In genomic region chr2:33276868-33277503, GRCh38 we compare ENCODE assay signal across 14 cellular contexts.
A peak's percentile ranks its signal among the peaks of the same experiment; 100 is the strongest.
DNase-seq lines count a peak whose midpoint lies in the region; ATAC-seq and TF ChIP-seq lines count a peak whose summit lies in the region.
"Had no signal": no experiment of that assay in that cellular context is flagged by ENCODE, and none has a peak within 500 bp of the region (broad histone marks: within the 10 kb centered on the region; RNA-seq: fewer than 3 reads in every experiment).

No MANE protein-coding gene starts in this region.

- no peak for ATAC-seq in PC-3
- ATAC-seq in Right ventricle myocardium superior (ENCODE audit: poor library complexity), result peak; percentile 26
- no peak for ATAC-seq in activated CD4-positive, alpha-beta T cell treated with anti-CD3 and anti-CD28 coated beads for 36 hours
- ATAC-seq: left lung had no signal

- H3K4me3 Mint-ChIP-seq in progenitor cell of endocrine pancreas (ENCODE audit: low read depth), result peak overlapping the region; percentile 4
- no peak overlapping the region for H3K4me3 Mint-ChIP-seq in activated CD4-positive, alpha-beta T cell treated with anti-CD3 and anti-CD28 coated beads for 36 hours
- no peak overlapping the region for H3K4me3 Mint-ChIP-seq in activated T-cell treated with anti-CD3 and anti-CD28 coated beads, Interleukin-2, amount 50 U/mL, for 24 hours
- H3K4me3 Mint-ChIP-seq: neural progenitor cell had no signal

- peak overlapping the region; percentile 82 for H3K27ac Mint-ChIP-seq in progenitor cell of endocrine pancreas
- no peak overlapping the region for H3K27ac Mint-ChIP-seq in activated CD4-positive, alpha-beta T cell treated with anti-CD3 and anti-CD28 coated beads for 36 hours
- H3K27ac Mint-ChIP-seq in activated T-cell treated with anti-CD3 and anti-CD28 coated beads, Interleukin-2, amount 50 U/mL, for 24 hours, result no peak overlapping the region
- H3K27ac Mint-ChIP-seq: neural progenitor cell had no signal

- intact Hi-C loops in PC-3 (cut with micrococcal nuclease) (loop anchor here (10.0 kb wide), 2 partner anchors 318 to 332 kb away; partner anchors contain the start of genes FAM98A and LTBP1), Right ventricle myocardium superior (cut with DNase I) (no loop called here)
- intact Hi-C loops in activated CD4-positive, alpha-beta T cell treated with anti-CD3 and anti-CD28 coated beads for 36 hours (cut with DNase I, micrococcal nuclease), result loop anchor here in 1 of 2 experiments (10.0 kb wide), 1 partner anchor 502 kb away; no protein-coding TSS in a partner anchor

- no peaks in the 10 kb centered on the region for H3K9me3 Mint-ChIP-seq in progenitor cell of endocrine pancreas (ENCODE audit: low read depth)
- no peaks in the 10 kb centered on the region for H3K9me3 Mint-ChIP-seq in activated CD4-positive, alpha-beta T cell treated with anti-CD3 and anti-CD28 coated beads for 36 hours (ENCODE audit: low read depth)
- no peaks in the 10 kb centered on the region for H3K9me3 Mint-ChIP-seq in activated T-cell treated with anti-CD3 and anti-CD28 coated beads, Interleukin-2, amount 50 U/mL, for 24 hours
- H3K9me3 Mint-ChIP-seq: neural progenitor cell had no signal

- H3K4me3 ChIP-seq in PC-3 (ENCODE audit: low read length), result no peak overlapping the region
- H3K4me3 ChIP-seq: left lung, neural progenitor cell had no signal

- peak overlapping the region; percentile 93 for H3K9ac ChIP-seq in PC-3 (ENCODE audit: low read length)
- H3K9ac ChIP-seq: neural progenitor cell had no signal

- H3K4me1 ChIP-seq in PC-3 (ENCODE audit: insufficient read depth, low read length), result peaks cover 31% of the 10 kb centered on the region
- H3K4me1 ChIP-seq: left lung had no signal

- H3K79me2 ChIP-seq in PC-3 (ENCODE audit: low read length), result no peaks in the 10 kb centered on the region

- no peaks in the 10 kb centered on the region for H3F3A ChIP-seq in PC-3 (ENCODE audit: low read length, unreplicated experiment)

- no peaks in the 10 kb centered on the region for H3K27me3 ChIP-seq in PC-3 (ENCODE audit: low read length)
- H3K27me3 ChIP-seq: left lung, neural progenitor cell had no signal

- no peak overlapping the region for H2AFZ ChIP-seq in PC-3 (ENCODE audit: low read length)
- H2AFZ ChIP-seq: neural progenitor cell had no signal

- H3K36me3 ChIP-seq in PC-3 (ENCODE audit: low read depth, low read length), result peaks cover 2% of the 10 kb centered on the region; the same call in 1 of the 2 replicates
- H3K36me3 ChIP-seq: left lung, neural progenitor cell had no signal

- peaks cover 23% of the 10 kb centered on the region for H3K36me3 Mint-ChIP-seq in progenitor cell of endocrine pancreas (ENCODE audit: insufficient read depth)
- no peaks in the 10 kb centered on the region for H3K36me3 Mint-ChIP-seq in activated CD4-positive, alpha-beta T cell treated with anti-CD3 and anti-CD28 coated beads for 36 hours (ENCODE audit: low read depth)
- H3K36me3 Mint-ChIP-seq in activated T-cell treated with anti-CD3 and anti-CD28 coated beads, Interleukin-2, amount 50 U/mL, for 24 hours (ENCODE audit: low read depth), result no peaks in the 10 kb centered on the region

- DNase-seq in COR-L47 (lab: John Stamatoyannopoulos, UW) (peak; percentile 10), PC-3 (no peak), Right ventricle myocardium superior (no peak), progenitor cell of endocrine pancreas (ENCODE audit: low spot score, unreplicated experiment) (no peak), 8988T (no peak)
- DNase-seq in activated CD4-positive, CD25-positive, alpha-beta regulatory T cell treated with anti-CD3 and anti-CD28 coated beads, Interleukin-2, amount 50 U/mL, for 72 hours, result no peak
- no peak for DNase-seq in activated CD4-positive, alpha-beta T cell treated with anti-CD3 and anti-CD28 coated beads for 36 hours
- no peak for DNase-seq in activated T-cell treated with anti-CD3 and anti-CD28 coated beads, Interleukin-2, amount 50 U/mL, for 24 hours
- DNase-seq: activated CD8-positive, alpha-beta memory T cell treated with anti-CD3 and anti-CD28 coated beads for 24 hours; activated naive CD4-positive, alpha-beta T cell; DMS153; left lung; small intestine had no signal

- no peak for TF ChIP-seq CTCF in PC-3 (conservative IDR thresholded peaks at IDR 0.05; ENCODE audit: low read depth, low read length)
- no peak for TF ChIP-seq CTCF in progenitor cell of endocrine pancreas (IDR thresholded peaks at IDR 0.05; ENCODE audit: unreplicated experiment)

- POLR2A ChIA-PET in PC-3 (lab: Charles Lee; ENCODE audit: unreplicated experiment), result no interaction called here
- POLR2A ChIA-PET in activated CD4-positive, alpha-beta T cell treated with anti-CD3 and anti-CD28 coated beads for 36 hours (lab: Charles Lee), result no interaction called here

- no peaks in the 10 kb centered on the region for H3K27me3 Mint-ChIP-seq in progenitor cell of endocrine pancreas
- H3K27me3 Mint-ChIP-seq in activated CD4-positive, alpha-beta T cell treated with anti-CD3 and anti-CD28 coated beads for 36 hours, result no peaks in the 10 kb centered on the region
- H3K27me3 Mint-ChIP-seq in activated T-cell treated with anti-CD3 and anti-CD28 coated beads, Interleukin-2, amount 50 U/mL, for 24 hours, result peaks cover 6% of the 10 kb centered on the region

- CTCF ChIA-PET in PC-3 (lab: Charles Lee), result no interaction called here
- CTCF ChIA-PET in activated CD4-positive, alpha-beta T cell treated with anti-CD3 and anti-CD28 coated beads for 36 hours (lab: Charles Lee), result interaction anchor here (0.7 kb wide), 1 partner anchor 75 kb away, joined by 3 read pairs; no protein-coding TSS in a partner anchor

- H3K4me1 Mint-ChIP-seq in progenitor cell of endocrine pancreas (ENCODE audit: low read depth), result peaks cover 31% of the 10 kb centered on the region
- peaks cover 8% of the 10 kb centered on the region for H3K4me1 Mint-ChIP-seq in activated CD4-positive, alpha-beta T cell treated with anti-CD3 and anti-CD28 coated beads for 36 hours
- H3K4me1 Mint-ChIP-seq in activated T-cell treated with anti-CD3 and anti-CD28 coated beads, Interleukin-2, amount 50 U/mL, for 24 hours (ENCODE audit: low read depth), result peaks cover 7% of the 10 kb centered on the region
- H3K4me1 Mint-ChIP-seq: neural progenitor cell had no signal

- no peaks in the 10 kb centered on the region for H4K20me1 ChIP-seq in PC-3 (ENCODE audit: low read length)

- no peaks in the 10 kb centered on the region for H3K9me3 ChIP-seq in PC-3 (ENCODE audit: low read length)
- H3K9me3 ChIP-seq: left lung had no signal

- no peaks in the 10 kb centered on the region for H3K9me2 ChIP-seq in PC-3 (replicated peaks; ENCODE audit: low read length)

- no TSS peak for BruUV-seq in PC-3 (replicated peaks; lab: Mats Ljungman, UMichigan)

- peak overlapping the region; percentile 99 for H3K27ac ChIP-seq in PC-3 (ENCODE audit: low read length)
- H3K27ac ChIP-seq: left lung, neural progenitor cell had no signal

- H3K4me2 ChIP-seq in PC-3 (ENCODE audit: low read length), result peak overlapping the region; percentile 50; the same call in 1 of the 2 replicates
- H3K4me2 ChIP-seq: neural progenitor cell had no signal
